Comparison of ENCODE assay signal across 18 cellular contexts in the genomic region with DNA sequence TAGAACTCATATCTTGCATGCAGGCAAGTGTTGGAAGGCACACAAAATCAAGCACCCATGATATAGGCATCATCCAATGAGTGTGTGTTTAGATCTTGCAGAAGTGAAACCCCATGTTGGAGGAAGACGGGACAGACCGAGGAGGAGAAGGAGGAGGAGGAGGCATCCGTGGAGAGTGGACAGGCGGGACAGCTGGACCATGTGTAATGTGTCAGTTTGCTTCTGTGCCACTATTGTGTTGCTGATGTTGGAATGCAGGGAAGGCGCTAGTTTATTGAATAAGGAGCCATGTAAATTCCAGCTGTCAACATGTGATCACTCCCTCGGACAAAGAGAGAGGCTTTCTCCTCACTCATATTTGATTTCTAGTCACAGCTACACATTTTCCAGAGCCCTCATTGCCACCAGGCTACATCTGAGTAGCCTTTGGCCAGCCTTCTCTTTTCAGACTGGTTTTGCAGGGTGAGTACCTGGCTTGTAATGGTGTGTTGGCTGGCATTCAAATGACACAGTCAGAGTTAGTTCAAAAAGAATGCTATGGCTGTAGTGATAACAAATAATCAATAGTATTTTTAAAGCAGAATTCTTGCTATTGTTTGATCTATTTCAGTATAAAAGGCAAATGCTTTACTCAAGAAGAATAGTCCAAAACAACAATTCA.
DNase-seq lines count a peak whose midpoint lies in the region; ATAC-seq, FAIRE-seq and TF ChIP-seq lines count a peak whose summit lies in the region.
"Had no signal": no experiment of that assay in that cellular context is flagged by ENCODE, and none has a peak within 500 bp of the region (broad histone marks: within the 10 kb centered on the region; RNA-seq: fewer than 3 reads in every experiment).

No MANE protein-coding gene starts in this region.

- intact Hi-C loops in heart right ventricle (cut with DNase I) (loop anchor here in 1 of 10 donors (5.0 kb wide), 2 partner anchors 266 to 621 kb away; no protein-coding TSS in a partner anchor), ovary (cut with DNase I) (no loop called here)

- ATAC-seq in RWPE2 (ENCODE audit: low read depth) (peak; percentile 48; the same call in 1 of the 3 replicates), heart right ventricle (peak in 5 of 8 donors; percentile 18 to 37 (median 31)), HG03457 (IDR thresholded peaks at IDR 0.05; ENCODE audit: unreplicated experiment) (no peak)

- DNase-seq in AG08396 (ENCODE audit: low spot score) (peak; percentile 21), RWPE2 (ENCODE audit: low spot score) (no peak), heart right ventricle (no peak), ovary (peak in 1 of 5 donors; percentile 28), NCI-H2107 treated with DMSO at 0.1 percent for 48 hours (lab: John Stamatoyannopoulos, UW; ENCODE audit: unreplicated experiment) (no peak), frontal cortex (ENCODE audit: low spot score in 2 of 2) (no peak), OCI-M2 (lab: John Stamatoyannopoulos, UW; ENCODE audit: unreplicated experiment) (no peak)
- DNase-seq: ACHN; activated CD8-positive, alpha-beta memory T cell treated with anti-CD3 and anti-CD28 coated beads, Interleukin-2, amount 50 U/mL, for 4 hours; activated naive CD4-positive, alpha-beta T cell treated with anti-CD3 and anti-CD28 coated beads, Interleukin-2, amount 10 ng/mL, durations not matched to agents 7 days and 5 days; NK-92 treated with Interleukin-12 subunit alpha and Interleukin-12 subunit beta, amount 100 ng/mL, for 24 hours; SHP77; T-helper 2 cell; uterus had no signal

- no peak for FAIRE-seq in frontal cortex (lab: Jason Lieb, UNC)
- FAIRE-seq: HepG2 had no signal

- no peaks in the 10 kb centered on the region for H3K27me3 ChIP-seq in RWPE2 (ENCODE audit: insufficient read depth, poor library complexity, severe bottlenecking)
- H3K27me3 ChIP-seq in heart right ventricle: peaks cover 0 to 12% (median 5%) of the 10 kb centered on the region in 7 donors
- H3K27me3 ChIP-seq in ovary: no peaks in the 10 kb centered on the region
- H3K27me3 ChIP-seq: breast epithelium, uterus had no signal

- no peak for TF ChIP-seq EP300 in ovary (IDR thresholded peaks at IDR 0.05)

- WGBS in heart right ventricle, 2 donors: 43 to 63% methylated on average over 6 of the region's 6 CpGs
- WGBS in ovary, 3 donors: 9 to 13% (median 10%) methylated on average over 6 of the region's 6 CpGs

- H3K9me3 ChIP-seq in RWPE2 (ENCODE audit: severe bottlenecking) (no peaks in the 10 kb centered on the region), heart right ventricle (no peaks in the 10 kb centered on the region), ovary (no peaks in the 10 kb centered on the region)
- H3K9me3 ChIP-seq: breast epithelium, uterus had no signal

- no peaks in the 10 kb centered on the region for H3K4me1 ChIP-seq in RWPE2 (ENCODE audit: insufficient read depth, poor library complexity, severe bottlenecking)
- peaks cover 0 to 34% (median 9%) of the 10 kb centered on the region in 9 donors for H3K4me1 ChIP-seq in heart right ventricle
- H3K4me1 ChIP-seq in ovary (ENCODE audit: insufficient read depth): peaks cover 11% of the 10 kb centered on the region
- H3K4me1 ChIP-seq: breast epithelium, uterus had no signal

- no peak overlapping the region for H3K4me3 ChIP-seq in RWPE2 (ENCODE audit: severe bottlenecking)
- peak overlapping the region in 3 of 10 donors; percentile 1 to 30 (median 2) for H3K4me3 ChIP-seq in heart right ventricle
- no peak overlapping the region for H3K4me3 ChIP-seq in ovary
- H3K4me3 ChIP-seq: breast epithelium, lung had no signal

- TF ChIP-seq CTCF in RWPE2 (IDR thresholded peaks at IDR 0.05; ENCODE audit: poor library complexity, severe bottlenecking): no peak
- no peak for TF ChIP-seq CTCF in heart right ventricle (IDR thresholded peaks at IDR 0.05)
- TF ChIP-seq CTCF in ovary (IDR thresholded peaks at IDR 0.05): no peak

- no peak overlapping the region for H3K27ac ChIP-seq in RWPE2 (ENCODE audit: poor library complexity, severe bottlenecking)
- H3K27ac ChIP-seq in heart right ventricle: peak overlapping the region in 4 of 10 donors; percentile 19 to 47 (median 24)
- peak overlapping the region; percentile 22 to 79 for H3K27ac ChIP-seq in ovary

- no peaks in the 10 kb centered on the region for H3K36me3 ChIP-seq in RWPE2 (ENCODE audit: low read depth)
- no peaks in the 10 kb centered on the region for H3K36me3 ChIP-seq in heart right ventricle
- no peaks in the 10 kb centered on the region for H3K36me3 ChIP-seq in ovary
- H3K36me3 ChIP-seq: breast epithelium, uterus had no signal

- TF ChIP-seq POLR2A in ovary (IDR thresholded peaks at IDR 0.05): no peak
